ENCODE assay signal across 32 cellular contexts in the genomic region with DNA sequence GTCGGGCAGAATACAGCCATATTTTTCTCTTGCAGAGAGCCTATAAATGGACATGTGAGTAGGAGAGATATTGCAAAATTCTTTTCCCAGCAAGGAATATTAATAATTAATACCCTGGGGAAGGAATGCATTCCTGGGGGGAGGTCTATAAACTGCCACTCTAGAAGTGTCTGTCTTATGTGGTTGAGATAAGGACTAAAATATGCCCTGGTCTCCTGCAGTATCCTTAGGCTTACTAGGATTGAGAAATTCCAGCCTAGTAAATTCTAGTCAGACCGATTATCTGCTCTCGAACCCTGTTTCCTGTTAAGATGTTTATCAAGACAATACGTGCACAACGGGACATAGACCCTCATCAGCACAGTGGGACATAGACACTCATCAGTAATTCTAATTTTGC.
"Had no signal": no experiment of that assay in that cellular context is flagged by ENCODE, and none has a peak within 500 bp of the region (broad histone marks: within the 10 kb centered on the region; RNA-seq: fewer than 3 reads in every experiment).

No MANE protein-coding gene starts in this region.

- H3K4me1 ChIP-seq: SJCRH30 had no signal

- H3K4me3 ChIP-seq: SJCRH30 had no signal

- ATAC-seq: activated CD8-positive, alpha-beta memory T cell treated with anti-CD3 and anti-CD28 coated beads, Interleukin-2, amount 10 ng/mL, durations not matched to agents 7 days and 5 days; activated naive CD8-positive, alpha-beta T cell treated with anti-CD3 and anti-CD28 coated beads, Interleukin-2, amount 50 U/mL, for 24 hours; SK-N-SH treated with all-trans-retinoic acid at 6 μM for 48 hours; T-cell; T-helper 17 cell had no signal

- H3K27ac ChIP-seq: KMS-11, SJCRH30, VCaP had no signal

- DNase-seq: activated B cell treated with CpG ODN at 0.5 μM for 24 hours; activated CD4-positive, alpha-beta memory T cell treated with anti-CD3 and anti-CD28 coated beads, Interleukin-2, amount 10 ng/mL, durations not matched to agents 7 days and 5 days; activated CD4-positive, alpha-beta T cell treated with anti-CD3 and anti-CD28 coated beads for 4 hours; activated CD4-positive, CD25-positive, alpha-beta regulatory T cell treated with anti-CD3 and anti-CD28 coated beads, Interleukin-2, amount 50 U/mL, for 72 hours; activated CD8-positive, alpha-beta memory T cell treated with anti-CD3 and anti-CD28 coated beads for 24 hours; activated CD8-positive, alpha-beta memory T cell treated with anti-CD3 and anti-CD28 coated beads, Interleukin-2, amount 10 ng/mL, durations not matched to agents 7 days and 5 days; activated CD8-positive, alpha-beta memory T cell treated with anti-CD3 and anti-CD28 coated beads, Interleukin-2, amount 50 U/mL, for 48 hours; activated effector memory CD4-positive, alpha-beta T cell treated with Interleukin-2 at 50 U/mL for 16 hours; activated naive CD4-positive, alpha-beta T cell treated with anti-CD3 and anti-CD28 coated beads, Interleukin-2, amount 10 ng/mL, durations not matched to agents 7 days and 5 days; activated naive CD8-positive, alpha-beta T cell treated with anti-CD3 and anti-CD28 coated beads, Interleukin-2, amount 50 U/mL, for 24 hours; activated T-cell treated with anti-CD3 and anti-CD28 coated beads, Interleukin-2, amount 50 U/mL, for 48 hours; anterior cingulate cortex; caudate nucleus; cerebellar nuclear complex; MM.1S; MV-4-11; NCI-H1092 treated with DMSO at 0.1 percent for 48 hours; NCI-H1417; NCI-H146; NCI-H187; NCI-H2081; NCI-H226; NCI-H446 treated with DMSO at 0.1 percent for 48 hours; NCI-H524; SHP77; SJCRH30; T-cell; T-helper 17 cell had no signal

- H3K36me3 ChIP-seq: SJCRH30 had no signal

- H3K9ac ChIP-seq: KMS-11 had no signal

- H3K27me3 ChIP-seq: SJCRH30 had no signal

- H3K9me3 ChIP-seq: SJCRH30 had no signal

- FAIRE-seq: bronchial epithelial cell had no signal

- H3K4me2 ChIP-seq: KMS-11 had no signal
